In genomic region chr3:131543714-131544113, GRCh38 we compare ENCODE assay signal across 8 cellular contexts. TPM values are rescaled to one million over a fixed set of nuclear protein-coding genes. Genes with fewer than 3 reads are reported as not detected.
DNase-seq lines count a peak whose midpoint lies in the region; ATAC-seq and TF ChIP-seq lines count a peak whose summit lies in the region.

No MANE protein-coding gene starts in this region.

- H3K27ac ChIP-seq in PC-3 (ENCODE audit: low read length) (peak overlapping the region; percentile 63), ovary (no peak overlapping the region)

- no peak overlapping the region for H3K4me3 ChIP-seq in PC-3 (ENCODE audit: low read length)
- H3K4me3 ChIP-seq in ovary, result no peak overlapping the region
- no peak overlapping the region for H3K4me3 ChIP-seq in HAP-1

- H3K4me3 Mint-ChIP-seq in stimulated activated naive B cell treated with anti-CD40 and anti-IgM and Interleukin-4, amounts not matched to agents 10 μg/mL and 1 μg/mL and 100 μg/mL, for 72 hours, result no peak overlapping the region

- CTCF ChIA-PET in PC-3 (lab: Charles Lee), result no interaction called here

- TF ChIP-seq EP300 in ovary (IDR thresholded peaks at IDR 0.05), result no peak

- H2AFZ ChIP-seq in PC-3 (ENCODE audit: low read length), result no peak overlapping the region

- in situ Hi-C loops in HAP-1 (cut with MboI; ENCODE audit: low sequenced_read_pairs), result loop anchor here (25.0 kb wide), 1 partner anchor 469 kb away; no protein-coding TSS in a partner anchor

- ATAC-seq in PC-3 (peak; percentile 96), GM21447 (IDR thresholded peaks at IDR 0.05; ENCODE audit: unreplicated experiment) (no peak)
- ATAC-seq in stimulated activated naive B cell treated with anti-CD40 and anti-IgM and Interleukin-4, amounts not matched to agents 10 μg/mL and 1 μg/mL and 100 μg/mL, for 72 hours (replicated peaks), result no peak
- no peak for ATAC-seq in stimulated activated naive CD8-positive, alpha-beta T cell treated with anti-CD3 and anti-CD28 coated beads, Interleukin-15, Interleukin-2, amounts not matched to agents 100 U/mL and 50 U/mL, for 24 hours

- BruUV-seq in PC-3 (replicated peaks; lab: Mats Ljungman, UMichigan), result no TSS peak

- DNase-seq in C1 segment of cervical spinal cord (lab: John Stamatoyannopoulos, UW), result peak in 8 of 14 donors; percentile 1 to 61 (median 10)
- peak; percentile 93 for DNase-seq in PC-3
- peak; percentile 83 for DNase-seq in fibroblast of peridontal ligament (ENCODE audit: extremely low read depth)
- peak; percentile 78 to 88 (median 84) for DNase-seq in ovary
- DNase-seq in stimulated activated naive B cell treated with anti-CD40 and anti-IgM and Interleukin-4, amounts not matched to agents 10 μg/mL and 1 μg/mL and 100 μg/mL, for 72 hours, result no peak
- DNase-seq in stimulated activated naive CD8-positive, alpha-beta T cell treated with anti-CD3 and anti-CD28 coated beads, Interleukin-15, Interleukin-2, amounts not matched to agents 100 U/mL and 50 U/mL, for 24 hours, result no peak
- DNase-seq in HAP-1 (ENCODE audit: low spot score in 2 of 2), result no peak

- no peak overlapping the region for H3K27ac Mint-ChIP-seq in stimulated activated naive B cell treated with anti-CD40 and anti-IgM and Interleukin-4, amounts not matched to agents 10 μg/mL and 1 μg/mL and 100 μg/mL, for 72 hours

- H3K79me2 ChIP-seq in PC-3 (ENCODE audit: low read length), result no peaks in the 10 kb centered on the region

- H3K27me3 ChIP-seq in PC-3 (ENCODE audit: low read length) (no peaks in the 10 kb centered on the region), ovary (no peaks in the 10 kb centered on the region), HAP-1 (ENCODE audit: low read depth) (no peaks in the 10 kb centered on the region; the same call in 1 of the 2 replicates)

- peaks cover 0 to 2% of the 10 kb centered on the region in 2 donors for H3K4me1 Mint-ChIP-seq in stimulated activated naive B cell treated with anti-CD40 and anti-IgM and Interleukin-4, amounts not matched to agents 10 μg/mL and 1 μg/mL and 100 μg/mL, for 72 hours

- H3K9ac ChIP-seq in PC-3 (ENCODE audit: low read length), result no peak overlapping the region

- H3K4me2 ChIP-seq in PC-3 (ENCODE audit: low read length), result peak overlapping the region; percentile 62

- H3K36me3 Mint-ChIP-seq in stimulated activated naive B cell treated with anti-CD40 and anti-IgM and Interleukin-4, amounts not matched to agents 10 μg/mL and 1 μg/mL and 100 μg/mL, for 72 hours, result no peaks in the 10 kb centered on the region

- peaks cover 22 to 31% of the 10 kb centered on the region in 2 donors for H3K27me3 Mint-ChIP-seq in stimulated activated naive B cell treated with anti-CD40 and anti-IgM and Interleukin-4, amounts not matched to agents 10 μg/mL and 1 μg/mL and 100 μg/mL, for 72 hours

- POLR2A ChIA-PET in PC-3 (lab: Charles Lee; ENCODE audit: unreplicated experiment), result interaction anchor here (0.7 kb wide), 1 partner anchor 316 kb away, joined by 3 read pairs; no protein-coding TSS in a partner anchor

- H3K9me3 ChIP-seq in PC-3 (ENCODE audit: low read length) (no peaks in the 10 kb centered on the region), ovary (no peaks in the 10 kb centered on the region), HAP-1 (no peaks in the 10 kb centered on the region)

- H3K36me3 ChIP-seq in PC-3 (ENCODE audit: low read depth, low read length) (no peaks in the 10 kb centered on the region), ovary (no peaks in the 10 kb centered on the region), HAP-1 (replicated peaks) (no peaks in the 10 kb centered on the region)

- peaks cover 0 to under 1% of the 10 kb centered on the region in 2 donors for H3K9me3 Mint-ChIP-seq in stimulated activated naive B cell treated with anti-CD40 and anti-IgM and Interleukin-4, amounts not matched to agents 10 μg/mL and 1 μg/mL and 100 μg/mL, for 72 hours

- no peaks in the 10 kb centered on the region for H3F3A ChIP-seq in PC-3 (ENCODE audit: low read length, unreplicated experiment)

- no peaks in the 10 kb centered on the region for H4K20me1 ChIP-seq in PC-3 (ENCODE audit: low read length)

- H3K4me1 ChIP-seq in PC-3 (ENCODE audit: insufficient read depth, low read length) (peaks cover 22% of the 10 kb centered on the region), ovary (ENCODE audit: insufficient read depth) (peaks cover 1% of the 10 kb centered on the region), HAP-1 (no peaks in the 10 kb centered on the region)

- H3K9me2 ChIP-seq in PC-3 (replicated peaks; ENCODE audit: low read length), result no peaks in the 10 kb centered on the region

- intact Hi-C loops in PC-3 (cut with micrococcal nuclease), result loop anchor here (5.0 kb wide), 1 partner anchor 484 kb away; no protein-coding TSS in a partner anchor
- intact Hi-C loops in ovary (cut with DNase I), result no loop called here

- TF ChIP-seq CTCF in PC-3 (conservative IDR thresholded peaks at IDR 0.05; ENCODE audit: low read depth, low read length) (no peak; the same call in 1 of the 2 replicates), ovary (IDR thresholded peaks at IDR 0.05) (no peak)

- no peak for TF ChIP-seq POLR2A in ovary (IDR thresholded peaks at IDR 0.05)

RNA-seq across cellular contexts. Expression of gene MRPL3, which starts 40.9 kb away (rescaled TPM):
- total RNA-seq in PC-3 (2014; rRNA removed), result 229 and 233 TPM in 2 replicates
- total RNA-seq in ovary, result 10 to 100 TPM; 58.5 to 91.8 (median 70.1) TPM
- polyA plus RNA-seq in ovary, result 10 to 100 TPM; 57.2 to 85.2 TPM

Comparison
In these comparisons a context has a peak if more than half of its experiments do, and no peak if none do; other contexts are left out.
1. DNase-seq: peak in C1 segment of cervical spinal cord (8 of 14), PC-3 (single experiment), fibroblast of peridontal ligament (single experiment) and ovary (5 of 5); none in stimulated activated naive B cell treated with anti-CD40 and anti-IgM and Interleukin-4, amounts not matched to agents 10 μg/mL and 1 μg/mL and 100 μg/mL, for 72 hours (single experiment), stimulated activated naive CD8-positive, alpha-beta T cell treated with anti-CD3 and anti-CD28 coated beads, Interleukin-15, Interleukin-2, amounts not matched to agents 100 U/mL and 50 U/mL, for 24 hours (single experiment) and HAP-1 (0 of 2).